1 cellular context compared by ENCODE assay signal in genomic region chr11:57320719-57321387, GRCh38.
TF ChIP-seq lines count a peak whose summit lies in the region.

No MANE protein-coding gene starts in this region.

TF ChIP-seq in HepG2, 621 proteins besides CTCF, POLR2A, EP300 and RAD21 (continued from another document):
- TF ChIP-seq PRDM4 (CRISPR knock-in tag; IDR thresholded peaks at IDR 0.05; ENCODE audit: borderline replicate concordance) = no peak
- TF ChIP-seq ZHX1 (CRISPR knock-in tag; IDR thresholded peaks at IDR 0.05; ENCODE audit: low read depth) = no peak
- TF ChIP-seq POLR2AphosphoS2 (IDR thresholded peaks at IDR 0.05; ENCODE audit: low read depth, low read length) = no peak
- TF ChIP-seq ZBTB10 (CRISPR knock-in tag; IDR thresholded peaks at IDR 0.05; ENCODE audit: borderline replicate concordance) = no peak
- TF ChIP-seq ZSCAN29 (CRISPR knock-in tag; conservative IDR thresholded peaks at IDR 0.05) = no peak
- TF ChIP-seq ZNF891 (CRISPR knock-in tag; IDR thresholded peaks at IDR 0.05) = no peak
- TF ChIP-seq GFI1 (CRISPR knock-in tag; IDR thresholded peaks at IDR 0.05; ENCODE audit: borderline replicate concordance) = peak; percentile 86
- TF ChIP-seq FOXA1 (IDR thresholded peaks at IDR 0.05) = no peak
- TF ChIP-seq FOXA1 (CRISPR knock-in tag; IDR thresholded peaks at IDR 0.05) = peak; percentile 45; the same call in 1 of the 2 replicates
- TF ChIP-seq FOXP4 (CRISPR knock-in tag; IDR thresholded peaks at IDR 0.05) = 0 out of 2 replicates have a peak, but pooled peaks have one; percentile 19
